Comparison of ENCODE assay signal across 1 cellular context in genomic region chr5:177427919-177428573, GRCh38.
A peak's percentile ranks its signal among the peaks of the same experiment; 100 is the strongest.
TF ChIP-seq lines count a peak whose summit lies in the region.

No MANE protein-coding gene starts in this region.

TF ChIP-seq in K562, 482 proteins besides CTCF, POLR2A, EP300 and RAD21 (continued from another document and continues in another):
- no peak for TF ChIP-seq PURB (CRISPR knock-in tag; IDR thresholded peaks at IDR 0.05; ENCODE audit: low read depth)
- no peak for TF ChIP-seq ZBTB11 (CRISPR knock-in tag; IDR thresholded peaks at IDR 0.05)
- TF ChIP-seq L3MBTL2 (IDR thresholded peaks at IDR 0.05) = no peak
- no peak for TF ChIP-seq KLF6 (CRISPR knock-in tag; IDR thresholded peaks at IDR 0.05; ENCODE audit: borderline replicate concordance)
- TF ChIP-seq CSDE1 (IDR thresholded peaks at IDR 0.05) = no peak
- TF ChIP-seq ZNF507 (tag; conservative IDR thresholded peaks at IDR 0.05) = no peak
- 0 out of 2 replicates have a peak, but pooled peaks have one; percentile 44 for TF ChIP-seq HNRNPL (IDR thresholded peaks at IDR 0.05; ENCODE audit: low read depth, low read length)
- no peak for TF ChIP-seq ZNF174 (CRISPR knock-in tag; IDR thresholded peaks at IDR 0.05)
- no peak for TF ChIP-seq KDM1A (IDR thresholded peaks at IDR 0.05)
- TF ChIP-seq SIN3A (IDR thresholded peaks at IDR 0.05; ENCODE audit: borderline replicate concordance in 2 of 2, control insufficient read depth in 1 of 2, low read depth in 2 of 2, low read length in 2 of 2) = peak in 1 of 2 experiments; percentile 61; a peak in 2 of 4 replicates
- TF ChIP-seq POLR2AphosphoS5 (IDR thresholded peaks at IDR 0.05; ENCODE audit: control insufficient read depth, insufficient read depth, low read depth, low read length) = peak; percentile 68
- TF ChIP-seq HES1 (IDR thresholded peaks at IDR 0.05; ENCODE audit: low read depth) = no peak
- TF ChIP-seq PTBP1 (IDR thresholded peaks at IDR 0.05; ENCODE audit: low read depth, low read length) = no peak
- no peak for TF ChIP-seq HNRNPH1 (optimal IDR thresholded peaks at IDR 0.05; ENCODE audit: low read depth, low read length)
- TF ChIP-seq ARID3B (CRISPR knock-in tag; IDR thresholded peaks at IDR 0.05; ENCODE audit: borderline replicate concordance) = no peak
- TF ChIP-seq PHF21A (IDR thresholded peaks at IDR 0.05; ENCODE audit: borderline replicate concordance, low read depth) = no peak
- TF ChIP-seq ZNF444 (CRISPR knock-in tag; IDR thresholded peaks at IDR 0.05) = no peak
- no peak for TF ChIP-seq PRMT5 (CRISPR knock-in tag; IDR thresholded peaks at IDR 0.05)
- no peak for TF ChIP-seq RBM15 (IDR thresholded peaks at IDR 0.05; ENCODE audit: insufficient read depth, low read length)
- no peak for TF ChIP-seq GMEB1 (CRISPR knock-in tag; IDR thresholded peaks at IDR 0.05)
- no peak for TF ChIP-seq TAF9B (IDR thresholded peaks at IDR 0.05; ENCODE audit: partially characterized antibody)
- no peak for TF ChIP-seq CBX5 (IDR thresholded peaks at IDR 0.05; ENCODE audit: borderline replicate concordance, low read depth)
- no peak for TF ChIP-seq ZNF518B (CRISPR knock-in tag; IDR thresholded peaks at IDR 0.05)
- TF ChIP-seq BRD9 (IDR thresholded peaks at IDR 0.05; ENCODE audit: low read depth, partially characterized antibody) = no peak
- no peak for TF ChIP-seq E2F5 (CRISPR knock-in tag; IDR thresholded peaks at IDR 0.05)
- TF ChIP-seq CBX2 (IDR thresholded peaks at IDR 0.05; ENCODE audit: insufficient read depth, low read length, poor library complexity, severe bottlenecking) = no peak
- no peak for TF ChIP-seq SMAD4 (CRISPR knock-in tag; conservative IDR thresholded peaks at IDR 0.05)
- no peak for TF ChIP-seq SIRT6 (IDR thresholded peaks at IDR 0.05; ENCODE audit: low read depth, low read length)
- no peak for TF ChIP-seq ESRRB (CRISPR knock-in tag; IDR thresholded peaks at IDR 0.05; ENCODE audit: borderline replicate concordance)
- no peak for TF ChIP-seq NFXL1 (CRISPR knock-in tag; IDR thresholded peaks at IDR 0.05)
- TF ChIP-seq NFE2 (IDR thresholded peaks at IDR 0.05; ENCODE audit: low read depth) = peak; percentile 99
- TF ChIP-seq C11orf30 (IDR thresholded peaks at IDR 0.05; ENCODE audit: low read depth) = peak; percentile 94
- TF ChIP-seq ZNF41 (CRISPR knock-in tag; conservative IDR thresholded peaks at IDR 0.05) = no peak
- no peak for TF ChIP-seq KLF10 (CRISPR knock-in tag; IDR thresholded peaks at IDR 0.05)
- TF ChIP-seq SMARCA5 (IDR thresholded peaks at IDR 0.05) = 0 out of 2 replicates have a peak, but pooled peaks have one; percentile 66
- TF ChIP-seq HDAC8 (tag; IDR thresholded peaks at IDR 0.05) = no peak
- no peak for TF ChIP-seq AFF1 (IDR thresholded peaks at IDR 0.05; ENCODE audit: low read depth in 1 of 2, partially characterized antibody in 2 of 2)
- no peak for TF ChIP-seq ZNF274 (IDR thresholded peaks at IDR 0.05; ENCODE audit: borderline replicate concordance, low read depth, low read length)
